18 cellular contexts compared by ENCODE assay signal in genomic region chr5:136197462-136198142, GRCh38. TPM values are rescaled to one million over a fixed set of nuclear protein-coding genes. Genes with fewer than 3 reads are reported as not detected.
DNase-seq lines count a peak whose midpoint lies in the region; ATAC-seq and TF ChIP-seq lines count a peak whose summit lies in the region.
"Had no signal": no experiment of that assay in that cellular context is flagged by ENCODE, and none has a peak within 500 bp of the region (broad histone marks: within the 10 kb centered on the region; RNA-seq: fewer than 3 reads in every experiment).

No MANE protein-coding gene starts in this region.

- TF ChIP-seq CTCF in right atrium auricular region (IDR thresholded peaks at IDR 0.05) (no peak), RWPE1 (conservative IDR thresholded peaks at IDR 0.05; ENCODE audit: low read depth) (no peak), foreskin keratinocyte (conservative IDR thresholded peaks at IDR 0.05) (no peak)

- H3K36me3 ChIP-seq in right atrium auricular region: no peaks in the 10 kb centered on the region

- no peaks in the 10 kb centered on the region for H3K9me3 ChIP-seq in right atrium auricular region

- DNase-seq in right atrium auricular region (ENCODE audit: low spot score) (peak; percentile 26), Right ventricle myocardium inferior (ENCODE audit: missing footprints) (no peak), RWPE1 (ENCODE audit: low spot score) (peak; percentile 65), foreskin keratinocyte (no peak), amniotic stem cell (lab: John Stamatoyannopoulos, UW) (no peak), DMS53 treated with DMSO at 0.1 percent for 48 hours (lab: John Stamatoyannopoulos, UW; ENCODE audit: unreplicated experiment) (no peak)
- DNase-seq: EL, Karpas-422, NCI-H1417 treated with DMSO at 0.1 percent for 48 hours, NCI-H2029 treated with DMSO at 0.1 percent for 48 hours, NCI-H2171 treated with DMSO at 0.1 percent for 48 hours, NCI-H446 treated with DMSO at 0.1 percent for 48 hours, NCI-H774, PC-3, Right ventricle myocardium superior had no signal

- H3K27ac ChIP-seq in right atrium auricular region (no peak overlapping the region), RWPE1 (no peak overlapping the region), foreskin keratinocyte (no peak overlapping the region)
- H3K27ac ChIP-seq: C4-2B, SK-N-MC had no signal

- H3K4me3 ChIP-seq in right atrium auricular region: no peak overlapping the region
- H3K4me3 ChIP-seq: SK-N-MC had no signal

- ATAC-seq in Right ventricle myocardium inferior: no peak
- ATAC-seq in foreskin keratinocyte: peak; percentile 11
- ATAC-seq in GM18873 (IDR thresholded peaks at IDR 0.05; ENCODE audit: low FRiP score, unreplicated experiment): no peak
- ATAC-seq: PC-3 had no signal

- H3K4me1 ChIP-seq in right atrium auricular region (peaks cover 0 to 9% of the 10 kb centered on the region in 2 donors), foreskin keratinocyte (no peaks in the 10 kb centered on the region)

- POLR2A ChIA-PET in RWPE1 (lab: Yijun Ruan, JAX; ENCODE audit: low non-redundant PET): no interaction called here

- CTCF ChIA-PET in RWPE1 (lab: Yijun Ruan, JAX): interaction anchor here (0.9 kb wide), 1 partner anchor 15 kb away, joined by 3 read pairs; no protein-coding TSS in a partner anchor

- intact Hi-C loops in Right ventricle myocardium inferior (cut with DNase I): no loop called here

- H3K27me3 ChIP-seq in right atrium auricular region: peaks cover 0 to 8% of the 10 kb centered on the region in 2 donors
- H3K27me3 ChIP-seq in foreskin keratinocyte: peaks cover 52% of the 10 kb centered on the region

RNA-seq across cellular contexts. Expression of gene SMIM32, which starts 4.6 kb away (rescaled TPM):
- not detected for total RNA-seq in right atrium auricular region
- not detected for total RNA-seq in Right ventricle myocardium inferior
- total RNA-seq in foreskin keratinocyte: not detected in 2 replicates
- not detected in 2 replicates for polyA plus RNA-seq in foreskin keratinocyte
- total RNA-seq: PC-3, Right ventricle myocardium superior had no signal

Comparison
In these comparisons a context has a peak if more than half of its experiments do, and no peak if none do; other contexts are left out.
1. DNase-seq: peak in right atrium auricular region (single experiment) and RWPE1 (single experiment); none in Right ventricle myocardium inferior (single experiment), foreskin keratinocyte (0 of 2), amniotic stem cell (single experiment) and DMS53 treated with DMSO at 0.1 percent for 48 hours (single experiment).